8 cellular contexts compared by ENCODE assay signal in the genomic region with DNA sequence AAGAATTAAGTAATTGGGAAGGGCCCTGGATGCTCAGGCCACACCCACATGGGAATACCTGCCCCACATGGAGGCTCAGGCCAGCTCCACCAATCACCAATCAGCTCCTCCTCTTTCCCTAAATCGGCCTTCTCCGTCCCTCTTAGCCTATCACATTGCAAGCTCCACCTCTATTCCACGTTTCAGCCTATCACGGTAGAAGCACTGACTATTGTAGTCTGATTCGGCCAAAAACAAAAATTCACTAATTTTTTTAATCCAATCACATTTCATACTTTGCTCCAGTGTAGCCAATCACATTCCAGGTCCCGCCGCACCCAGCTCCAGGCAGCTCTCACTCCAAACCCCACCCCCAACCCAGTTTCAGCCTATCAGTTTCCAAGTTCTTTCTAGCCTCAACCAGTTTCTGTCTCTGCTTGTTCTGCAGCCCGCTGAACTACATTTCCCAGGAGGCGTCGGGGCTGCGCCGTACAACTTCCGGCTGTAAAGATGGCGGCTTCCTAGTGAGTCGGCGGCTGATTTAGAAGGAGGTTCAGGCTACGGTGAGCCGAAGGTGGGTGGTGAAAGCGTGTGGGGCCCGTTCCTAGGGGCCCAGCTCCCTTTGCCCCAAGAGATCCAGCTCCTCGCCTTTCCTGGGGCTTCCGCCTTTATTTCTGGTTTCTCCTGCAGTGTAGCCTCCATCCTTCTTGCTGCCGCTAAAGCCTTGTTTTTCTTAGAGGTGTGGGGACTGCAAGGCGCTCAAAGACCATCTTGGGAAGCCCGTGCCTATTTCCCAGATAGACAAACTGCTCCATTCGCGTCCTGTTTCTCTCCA. TPM values are rescaled to one million over a fixed set of nuclear protein-coding genes. Genes with fewer than 3 reads are reported as not detected.
DNase-seq lines count a peak whose midpoint lies in the region; ATAC-seq and TF ChIP-seq lines count a peak whose summit lies in the region.

Gene BABAM1, plus strand, starts transcription at position 469 of the 814 bp plus-strand sequence. CDS start 1,364 bp downstream, outside the sequence.

- no peak for TF ChIP-seq CTCF in hepatocyte (IDR thresholded peaks at IDR 0.05; ENCODE audit: poor library complexity)

- WGBS in hepatocyte (ENCODE audit: low lambda C conversion rate, missing lambda C conversion rate), result 1% methylated on average over 27 of the region's 27 CpGs

- no peaks in the 10 kb centered on the region for H3K9me2 ChIP-seq in hepatocyte (replicated peaks; ENCODE audit: insufficient read depth)

- H3K9me3 ChIP-seq in hepatocyte (ENCODE audit: low read depth), result no peaks in the 10 kb centered on the region

- H3K27me3 ChIP-seq in hepatocyte, result no peaks in the 10 kb centered on the region

- no peaks in the 10 kb centered on the region for H4K20me1 ChIP-seq in hepatocyte (ENCODE audit: insufficient read depth, poor library complexity, severe bottlenecking)

- peaks cover 12% of the 10 kb centered on the region for H3K79me2 ChIP-seq in hepatocyte

- H3K4me1 ChIP-seq in hepatocyte (ENCODE audit: insufficient read depth), result peaks cover 4% of the 10 kb centered on the region

- H3K4me2 ChIP-seq in hepatocyte, result peak within 1 kb of the TSS; percentile 92

- no peaks in the 10 kb centered on the region for H3K36me3 ChIP-seq in hepatocyte (replicated peaks; ENCODE audit: insufficient read depth, low read depth)

- peak; percentile 75 for ATAC-seq in GM18508 (IDR thresholded peaks at IDR 0.05; ENCODE audit: insufficient read depth, unreplicated experiment)
- peak; percentile 89 for ATAC-seq in HG03025 (IDR thresholded peaks at IDR 0.05; ENCODE audit: low FRiP score, unreplicated experiment)

- H2AFZ ChIP-seq in hepatocyte, result peak within 1 kb of the TSS; percentile 38

- peak within 1 kb of the TSS; percentile 34 for H3K4me3 ChIP-seq in hepatocyte

- DNase-seq in NCI-H2081 (lab: John Stamatoyannopoulos, UW) (peak; percentile 94 to 99), T1000 (lab: John Stamatoyannopoulos, UW) (peak; percentile 94), astrocyte of the hippocampus (ENCODE audit: low read depth, low spot score) (peak; percentile 99), hepatocyte (ENCODE audit: low spot score) (peak; percentile 97), renal cortical epithelial cell (ENCODE audit: low read depth) (peak; percentile 99), cortex of kidney (lab: John Stamatoyannopoulos, UW) (no peak)

- H3K27ac ChIP-seq in hepatocyte, result peak within 1 kb of the TSS; percentile 18

RNA-seq across cellular contexts. Expression of gene BABAM1, which starts in this region (rescaled TPM):
- 63.8 and 71.4 TPM in 2 replicates for total RNA-seq in hepatocyte
- polyA plus RNA-seq in hepatocyte, result 94.1 and 97.9 TPM in 2 replicates
- 75.3 and 119 TPM in 2 replicates for total RNA-seq in renal cortical epithelial cell
